19 cellular contexts compared by ENCODE assay signal in the genomic region with DNA sequence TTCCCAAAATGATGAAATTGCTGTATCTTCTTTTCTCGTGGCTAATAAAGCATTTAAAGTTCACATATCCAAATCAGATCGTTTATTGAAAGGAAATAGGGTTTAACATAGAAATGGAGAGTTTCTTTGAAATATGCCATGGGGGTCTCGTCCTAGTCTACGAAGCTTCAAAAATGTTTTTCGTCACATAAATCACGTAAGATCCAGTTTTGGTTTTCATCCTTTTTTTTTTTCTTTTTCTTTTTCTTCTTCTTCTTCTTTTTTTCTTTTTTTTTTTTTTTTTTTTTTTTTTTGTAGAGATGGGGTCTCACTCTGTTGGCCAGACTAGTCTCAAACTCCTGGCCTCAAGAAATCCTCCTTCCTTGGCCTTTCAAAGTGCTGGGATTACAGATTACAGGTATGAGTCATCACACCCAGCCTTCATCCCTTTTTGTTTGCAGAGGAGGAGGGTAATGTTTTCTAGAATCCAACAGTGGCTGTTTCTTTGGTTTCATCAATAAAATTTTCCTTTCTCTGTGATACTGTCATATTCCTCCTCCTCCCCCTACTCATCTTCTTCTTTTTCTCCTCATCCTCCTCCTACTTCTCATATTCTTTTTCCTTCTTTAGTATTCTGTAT.
DNase-seq lines count a peak whose midpoint lies in the region; ATAC-seq, FAIRE-seq and TF ChIP-seq lines count a peak whose summit lies in the region.
"Had no signal": no experiment of that assay in that cellular context is flagged by ENCODE, and none has a peak within 500 bp of the region (broad histone marks: within the 10 kb centered on the region; RNA-seq: fewer than 3 reads in every experiment).

No MANE protein-coding gene starts in this region.

- TF ChIP-seq CTCF in A549 (IDR thresholded peaks at IDR 0.05) (no peak), liver (IDR thresholded peaks at IDR 0.05; ENCODE audit: low read depth, low read length, missing input control) (no peak), pancreas (IDR thresholded peaks at IDR 0.05) (no peak), thyroid gland (IDR thresholded peaks at IDR 0.05) (no peak), right atrium auricular region (IDR thresholded peaks at IDR 0.05) (no peak)

- H3K27me3 Mint-ChIP-seq in CD8-positive, alpha-beta memory T cell = peaks cover 0 to 7% of the 10 kb centered on the region in 2 donors
- H3K27me3 Mint-ChIP-seq: B cell had no signal

- no peak for TF ChIP-seq EP300 in A549 (IDR thresholded peaks at IDR 0.05)

- TF ChIP-seq POLR2A in A549 (IDR thresholded peaks at IDR 0.05; ENCODE audit: low read length) = no peak
- TF ChIP-seq POLR2A in thyroid gland (IDR thresholded peaks at IDR 0.05) = no peak

- H3K27ac ChIP-seq in A549 (peak overlapping the region; percentile 40 to 57; a peak in 3 of 6 replicates), liver (ENCODE audit: low read depth in 1 of 2, low read length in 2 of 2) (no peak overlapping the region), pancreas (no peak overlapping the region), thyroid gland (no peak overlapping the region), right atrium auricular region (no peak overlapping the region)
- no peak overlapping the region for H3K27ac ChIP-seq in CD8-positive, alpha-beta memory T cell (ENCODE audit: low read depth, low read length)
- H3K27ac ChIP-seq: BLaER1 treated with 17β-estradiol and CSF1 and Interleukin-3, amounts not matched to agents 10 nM and 100 nM had no signal

- no peaks in the 10 kb centered on the region for H3K36me3 Mint-ChIP-seq in CD8-positive, alpha-beta memory T cell
- H3K36me3 Mint-ChIP-seq: CD8-positive, alpha-beta T cell had no signal

- H3K4me1 ChIP-seq in A549 (peaks cover 40% of the 10 kb centered on the region), liver (ENCODE audit: control insufficient read depth in 4 of 4, insufficient read depth in 4 of 4, low read length in 3 of 4) (peaks cover 3 to 20% (median 11%) of the 10 kb centered on the region in 4 donors), pancreas (no peaks in the 10 kb centered on the region), thyroid gland (no peaks in the 10 kb centered on the region), right atrium auricular region (peaks cover 0 to 5% of the 10 kb centered on the region in 2 donors)
- no peaks in the 10 kb centered on the region for H3K4me1 ChIP-seq in CD8-positive, alpha-beta memory T cell (ENCODE audit: insufficient read depth, low read length)
- H3K4me1 ChIP-seq: BLaER1 treated with 17β-estradiol and CSF1 and Interleukin-3, amounts not matched to agents 10 nM and 100 nM had no signal

- no peak overlapping the region for H3K9ac ChIP-seq in liver (ENCODE audit: low read depth in 1 of 2, low read length in 2 of 2)
- H3K9ac ChIP-seq: BLaER1 treated with 17β-estradiol and CSF1 and Interleukin-3, amounts not matched to agents 10 nM and 100 nM had no signal

- H3K36me3 ChIP-seq in liver (ENCODE audit: control insufficient read depth in 4 of 4, insufficient read depth in 3 of 4, low read depth in 1 of 4, low read length in 3 of 4) = no peaks in the 10 kb centered on the region
- H3K36me3 ChIP-seq in pancreas = no peaks in the 10 kb centered on the region
- no peaks in the 10 kb centered on the region for H3K36me3 ChIP-seq in thyroid gland
- no peaks in the 10 kb centered on the region for H3K36me3 ChIP-seq in CD8-positive, alpha-beta memory T cell (ENCODE audit: insufficient read depth, low read length)
- no peaks in the 10 kb centered on the region for H3K36me3 ChIP-seq in right atrium auricular region
- H3K36me3 ChIP-seq: BLaER1 treated with 17β-estradiol and CSF1 and Interleukin-3, amounts not matched to agents 10 nM and 100 nM had no signal

- POLR2A ChIA-PET in A549 (lab: Yijun Ruan, JAX) = no interaction called here
- POLR2A ChIA-PET in CD8-positive, alpha-beta memory T cell (lab: Charles Lee) = no interaction called here

- H3K27me3 ChIP-seq in liver (ENCODE audit: control insufficient read depth in 4 of 4, insufficient read depth in 4 of 4, low read length in 3 of 4) = no peaks in the 10 kb centered on the region
- no peaks in the 10 kb centered on the region for H3K27me3 ChIP-seq in pancreas
- H3K27me3 ChIP-seq in thyroid gland = no peaks in the 10 kb centered on the region
- no peaks in the 10 kb centered on the region for H3K27me3 ChIP-seq in CD8-positive, alpha-beta memory T cell (ENCODE audit: insufficient read depth, low read length, poor library complexity, severe bottlenecking)
- H3K27me3 ChIP-seq in right atrium auricular region = no peaks in the 10 kb centered on the region
- H3K27me3 ChIP-seq: BLaER1 treated with 17β-estradiol and CSF1 and Interleukin-3, amounts not matched to agents 10 nM and 100 nM had no signal

- FAIRE-seq in A549 (lab: Jason Lieb, UNC) = no peak
- no peak for FAIRE-seq in pancreas (lab: Jason Lieb, UNC)
- FAIRE-seq: D721Med had no signal

- H3K4me1 Mint-ChIP-seq in CD8-positive, alpha-beta memory T cell = no peaks in the 10 kb centered on the region
- H3K4me1 Mint-ChIP-seq: B cell had no signal

- no peak overlapping the region for H3K27ac Mint-ChIP-seq in CD8-positive, alpha-beta memory T cell
- H3K27ac Mint-ChIP-seq: B cell; CD8-positive, alpha-beta T cell had no signal

- WGBS in A549 (ENCODE audit: missing lambda C conversion rate) = 80% methylated on average over 6 of the region's 6 CpGs
- 92% methylated on average over 6 of the region's 6 CpGs for WGBS in liver
- WGBS in pancreas, 2 donors = 90 to 93% methylated on average over 6 of the region's 6 CpGs
- WGBS in thyroid gland, 2 donors = 91 to 93% methylated on average over 6 of the region's 6 CpGs

- H3K4me3 Mint-ChIP-seq in CD8-positive, alpha-beta memory T cell = no peak overlapping the region
- H3K4me3 Mint-ChIP-seq: B cell; CD8-positive, alpha-beta T cell had no signal

- CTCF ChIA-PET in A549 (lab: Yijun Ruan, JAX) = interaction anchor here (1.5 to 1.8 kb wide), 2 partner anchors 10 to 121 kb away, joined by 5 to 6 read pairs; no protein-coding TSS in a partner anchor
- CTCF ChIA-PET in CD8-positive, alpha-beta memory T cell (lab: Charles Lee) = no interaction called here

- TF ChIP-seq RAD21 in A549 (conservative IDR thresholded peaks at IDR 0.05 in 1 of 2, IDR thresholded peaks at IDR 0.05 in 1 of 2) (no peak), liver (IDR thresholded peaks at IDR 0.05) (peak in 1 of 2 donors; percentile 14)

- H3K4me2 ChIP-seq in A549 = peak overlapping the region; percentile 52
- H3K4me2 ChIP-seq: BLaER1 treated with 17β-estradiol and CSF1 and Interleukin-3, amounts not matched to agents 10 nM and 100 nM had no signal

- H3K9me3 Mint-ChIP-seq in CD8-positive, alpha-beta memory T cell = no peaks in the 10 kb centered on the region
- H3K9me3 Mint-ChIP-seq: CD8-positive, alpha-beta T cell had no signal

- intact Hi-C loops in pancreas (cut with DNase I) (no loop called here), thyroid gland (cut with DNase I) (no loop called here)

- ATAC-seq in A549 (no peak), pancreas (peak; percentile 51 to 72 (median 64))
- ATAC-seq: CD8-positive, alpha-beta T cell; HCT116 had no signal

- H3K9me3 ChIP-seq in A549 (no peaks in the 10 kb centered on the region), liver (ENCODE audit: control insufficient read depth in 4 of 4, low read length in 3 of 4) (no peaks in the 10 kb centered on the region), pancreas (no peaks in the 10 kb centered on the region), thyroid gland (no peaks in the 10 kb centered on the region), right atrium auricular region (no peaks in the 10 kb centered on the region)
- H3K9me3 ChIP-seq in CD8-positive, alpha-beta memory T cell (ENCODE audit: low read length) = no peaks in the 10 kb centered on the region
- H3K9me3 ChIP-seq: BLaER1 treated with 17β-estradiol and CSF1 and Interleukin-3, amounts not matched to agents 10 nM and 100 nM had no signal

- H3K4me3 ChIP-seq in A549 (no peak overlapping the region), liver (ENCODE audit: low read depth in 1 of 3, low read length in 3 of 3) (no peak overlapping the region), pancreas (no peak overlapping the region), thyroid gland (replicated peaks in 1 of 3) (no peak overlapping the region), right atrium auricular region (no peak overlapping the region)
- H3K4me3 ChIP-seq in CD8-positive, alpha-beta memory T cell (ENCODE audit: low read length) = no peak overlapping the region
- H3K4me3 ChIP-seq: BLaER1 treated with 17β-estradiol and CSF1 and Interleukin-3, amounts not matched to agents 10 nM and 100 nM had no signal

- DNase-seq in A549 (ENCODE audit: low read depth in 1 of 2, low spot score in 1 of 2) = peak in 1 of 2 experiments; percentile 53
- peak; percentile 5 for DNase-seq in HT1080 (ENCODE audit: low read depth)
- DNase-seq in pancreas = no peak
- DNase-seq in T-helper 1 cell = no peak
- DNase-seq in thyroid gland = no peak
- no peak for DNase-seq in CD8-positive, alpha-beta memory T cell
- DNase-seq in right atrium auricular region (ENCODE audit: low spot score) = no peak
- DNase-seq: 8988T; CD8-positive, alpha-beta T cell; COR-L47; DMS79 treated with DMSO at 0.1 percent for 48 hours; GF-D8; GOT3; H7 had no signal

TF ChIP-seq in A549, 52 proteins besides CTCF, POLR2A, EP300 and RAD21:
- TF ChIP-seq FOSL2 (IDR thresholded peaks at IDR 0.05) = 0 out of 2 replicates have a peak, but pooled peaks have one; percentile 20
- TF ChIP-seq FOSL2 (CRISPR knock-in tag; IDR thresholded peaks at IDR 0.05) = peak; percentile 79
- no peak for TF ChIP-seq BHLHE40 (IDR thresholded peaks at IDR 0.05; ENCODE audit: low read depth, low read length)
- TF ChIP-seq NR3C1 (IDR thresholded peaks at IDR 0.05) = no peak

TF ChIP-seq in liver, 16 proteins besides CTCF, POLR2A, EP300 and RAD21 (continues in another document):
- TF ChIP-seq RXRA (IDR thresholded peaks at IDR 0.05) (peak in 1 of 2 donors; percentile 14), NR2F2 (IDR thresholded peaks at IDR 0.05) (no peak), GABPA (IDR thresholded peaks at IDR 0.05 in 1 of 2, conservative IDR thresholded peaks at IDR 0.05 in 1 of 2) (no peak), HNF4A (conservative IDR thresholded peaks at IDR 0.05) (no peak)
- TF ChIP-seq, protein P1, sequence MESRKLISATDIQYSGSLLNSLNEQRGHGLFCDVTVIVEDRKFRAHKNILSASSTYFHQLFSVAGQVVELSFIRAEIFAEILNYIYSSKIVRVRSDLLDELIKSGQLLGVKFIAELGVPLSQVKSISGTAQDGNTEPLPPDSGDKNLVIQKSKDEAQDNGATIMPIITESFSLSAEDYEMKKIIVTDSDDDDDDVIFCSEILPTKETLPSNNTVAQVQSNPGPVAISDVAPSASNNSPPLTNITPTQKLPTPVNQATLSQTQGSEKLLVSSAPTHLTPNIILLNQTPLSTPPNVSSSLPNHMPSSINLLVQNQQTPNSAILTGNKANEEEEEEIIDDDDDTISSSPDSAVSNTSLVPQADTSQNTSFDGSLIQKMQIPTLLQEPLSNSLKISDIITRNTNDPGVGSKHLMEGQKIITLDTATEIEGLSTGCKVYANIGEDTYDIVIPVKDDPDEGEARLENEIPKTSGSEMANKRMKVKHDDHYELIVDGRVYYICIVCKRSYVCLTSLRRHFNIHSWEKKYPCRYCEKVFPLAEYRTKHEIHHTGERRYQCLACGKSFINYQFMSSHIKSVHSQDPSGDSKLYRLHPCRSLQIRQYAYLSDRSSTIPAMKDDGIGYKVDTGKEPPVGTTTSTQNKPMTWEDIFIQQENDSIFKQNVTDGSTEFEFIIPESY (IDR thresholded peaks at IDR 0.05) = no peak

Comparison
In these comparisons a context has a peak if more than half of its experiments do, and no peak if none do; other contexts are left out.
1. ATAC-seq: peak in pancreas (4 of 4); none in A549 (0 of 2).
2. H3K27ac ChIP-seq: peak in A549 (2 of 2); none in liver (0 of 2), pancreas (0 of 4), thyroid gland (0 of 3), CD8-positive, alpha-beta memory T cell (single experiment) and right atrium auricular region (0 of 2).